Comparison of ENCODE assay signal across 22 cellular contexts in genomic region chr4:184660978-184661377, GRCh38. TPM values are rescaled to one million over a fixed set of nuclear protein-coding genes. Genes with fewer than 3 reads are reported as not detected.
A peak's percentile ranks its signal among the peaks of the same experiment; 100 is the strongest.
DNase-seq lines count a peak whose midpoint lies in the region; ATAC-seq, FAIRE-seq and TF ChIP-seq lines count a peak whose summit lies in the region.
"Had no signal": no experiment of that assay in that cellular context is flagged by ENCODE, and none has a peak within 500 bp of the region (broad histone marks: within the 10 kb centered on the region; RNA-seq: fewer than 3 reads in every experiment).

No MANE protein-coding gene starts in this region.

- H3K4me2 ChIP-seq in K562 (ENCODE audit: insufficient read depth, low read length) = no peak overlapping the region
- H3K4me2 ChIP-seq: A549, BLaER1 had no signal

- BruUV-seq in K562 (replicated peaks; lab: Mats Ljungman, UMichigan) = no TSS peak

- TF ChIP-seq CTCF in K562 (IDR thresholded peaks at IDR 0.05 in 2 of 3, conservative IDR thresholded peaks at IDR 0.05 in 1 of 3; ENCODE audit: insufficient read depth in 2 of 3, low read depth in 1 of 3, low read length in 3 of 3) (no peak), kidney (IDR thresholded peaks at IDR 0.05; ENCODE audit: borderline replicate concordance, extremely low read depth, insufficient read depth) (no peak)

- H3K36me3 ChIP-seq in K562 (ENCODE audit: control insufficient read depth, insufficient read depth, low read length) (peaks cover 8% of the 10 kb centered on the region; the same call in 1 of the 3 replicates), kidney (ENCODE audit: control insufficient read depth in 1 of 2, insufficient read depth in 2 of 2, low read length in 2 of 2) (peaks cover 2 to 4% of the 10 kb centered on the region in 2 donors)

- H3K4me3 ChIP-seq in K562 (no peak overlapping the region), kidney (ENCODE audit: low read length in 2 of 2) (no peak overlapping the region)
- H3K4me3 ChIP-seq: A549, BLaER1, GM12878 had no signal

- H3K9me3 ChIP-seq in K562 (replicated peaks; ENCODE audit: control insufficient read depth, insufficient read depth, low read depth, low read length) = no peaks in the 10 kb centered on the region
- H3K9me3 ChIP-seq in kidney (ENCODE audit: control insufficient read depth in 1 of 2, low read length in 2 of 2) = no peaks in the 10 kb centered on the region
- H3K9me3 ChIP-seq: A549, BE2C, BLaER1 had no signal

- POLR2A ChIA-PET in K562 (lab: Yijun Ruan, JAX) = interaction anchor here (1.1 to 1.5 kb wide), 2 partner anchors 11 to 73 kb away, joined by 3 to 4 read pairs; partner anchors contain the start of gene CENPU

- FAIRE-seq in A204.1 (lab: Jason Lieb, UNC) (peak; percentile 29), G401.6 (lab: Jason Lieb, UNC) (peak; percentile 28), K562 (lab: Jason Lieb, UNC) (no peak), kidney (lab: Jason Lieb, UNC) (peak; percentile 21)
- FAIRE-seq: A549, GM12878, GM12892, GM18507 had no signal

- H3K79me2 ChIP-seq in K562 (ENCODE audit: control insufficient read depth, insufficient read depth, low read length) = no peaks in the 10 kb centered on the region

- H3K27ac ChIP-seq in K562 (ENCODE audit: extremely low read depth, low read depth, low read length) (no peak overlapping the region), kidney (ENCODE audit: low read depth in 2 of 2, low read length in 2 of 2) (no peak overlapping the region)
- H3K27ac ChIP-seq: A549, BLaER1 had no signal

- CTCF ChIA-PET in K562 (lab: Yijun Ruan, JAX; ENCODE audit: low intra/inter-chr PET ratio) = no interaction called here

- ATAC-seq in K562 = no peak
- no peak for ATAC-seq in activated CD4-positive, CD25-positive, alpha-beta regulatory T cell treated with anti-CD3 and anti-CD28 coated beads, Interleukin-2, amount 50 U/mL, for 24 hours
- ATAC-seq: A549, GM12878 had no signal

- H3K9me1 ChIP-seq in K562 (ENCODE audit: control insufficient read depth, insufficient read depth, low read length) = no peaks in the 10 kb centered on the region

- H3K4me1 ChIP-seq in K562 (replicated peaks in 1 of 2; ENCODE audit: control insufficient read depth in 2 of 2, insufficient read depth in 2 of 2, low read length in 2 of 2) (no peaks in the 10 kb centered on the region; a peak in 1 of 5 replicates), kidney (ENCODE audit: control insufficient read depth in 1 of 2, insufficient read depth in 1 of 2, low read depth in 1 of 2, low read length in 2 of 2) (no peaks in the 10 kb centered on the region)
- H3K4me1 ChIP-seq: A549, BE2C had no signal

- TF ChIP-seq RAD21 in K562 (CRISPR knock-in tag; conservative IDR thresholded peaks at IDR 0.05 in 1 of 2, IDR thresholded peaks at IDR 0.05 in 1 of 2) = no peak

- H3K9ac ChIP-seq in K562 (ENCODE audit: insufficient read depth in 1 of 2, low read depth in 2 of 2, low read length in 2 of 2) (no peak overlapping the region), kidney (ENCODE audit: low read length in 2 of 2) (no peak overlapping the region)
- H3K9ac ChIP-seq: BLaER1 had no signal

- in situ Hi-C loops in K562 (cut with MboI) = no loop called here

- no peak for TF ChIP-seq EP300 in K562 (IDR thresholded peaks at IDR 0.05; ENCODE audit: low read length)

- DNase-seq in K562 (ENCODE audit: extremely low read depth in 1 of 4, low spot score in 3 of 4) = no peak
- no peak for DNase-seq in kidney
- DNase-seq in NCI-H345 treated with DMSO at 0.1 percent for 48 hours (lab: John Stamatoyannopoulos, UW; ENCODE audit: unreplicated experiment) = no peak
- DNase-seq in AG08396 (ENCODE audit: low spot score) = no peak
- DNase-seq: 8988T; BE2C; C1 segment of cervical spinal cord; CD4-positive, alpha-beta memory T cell; CD4-positive, CD25-positive, alpha-beta regulatory T cell; CD8-positive, alpha-beta memory T cell; COR-L47; DMS 273 treated with DMSO at 0.1 percent for 48 hours; DMS79 treated with DMSO at 0.1 percent for 48 hours; GDM1 had no signal

- H3K27me3 ChIP-seq in K562 (ENCODE audit: control insufficient read depth in 2 of 2, insufficient read depth in 2 of 2, low read length in 2 of 2) = no peaks in the 10 kb centered on the region
- H3K27me3 ChIP-seq: BE2C, BLaER1 had no signal

- no peaks in the 10 kb centered on the region for H4K20me1 ChIP-seq in K562 (replicated peaks; ENCODE audit: control insufficient read depth, insufficient read depth, low read length)
- H4K20me1 ChIP-seq: BLaER1 had no signal

- no peak overlapping the region for H2AFZ ChIP-seq in K562 (ENCODE audit: low read depth, low read length)

- intact Hi-C loops in K562 (cut with micrococcal nuclease) (no loop called here), kidney (cut with DNase I) (no loop called here)

- no peak for TF ChIP-seq POLR2A in K562 (conservative IDR thresholded peaks at IDR 0.05)

TF ChIP-seq in K562, 482 proteins besides CTCF, POLR2A, EP300 and RAD21:
- TF ChIP-seq ZNF143 (CRISPR knock-in tag; IDR thresholded peaks at IDR 0.05) (no peak), ZNF184 (CRISPR knock-in tag; IDR thresholded peaks at IDR 0.05) (no peak), CEBPG (CRISPR knock-in tag; IDR thresholded peaks at IDR 0.05) (no peak), CEBPG (tag; conservative IDR thresholded peaks at IDR 0.05 in 1 of 2, IDR thresholded peaks at IDR 0.05 in 1 of 2) (peak in 1 of 2 experiments; percentile 52; a peak in 2 of 4 replicates), ZNF696 (CRISPR knock-in tag; conservative IDR thresholded peaks at IDR 0.05) (no peak), TFE3 (CRISPR knock-in tag; IDR thresholded peaks at IDR 0.05) (no peak), ZNF316 (IDR thresholded peaks at IDR 0.05) (no peak), CEBPB (tag; IDR thresholded peaks at IDR 0.05) (peak; percentile 55; the same call in 1 of the 2 replicates), PHF21A (IDR thresholded peaks at IDR 0.05; ENCODE audit: borderline replicate concordance, low read depth) (no peak), POLR2AphosphoS5 (IDR thresholded peaks at IDR 0.05; ENCODE audit: control insufficient read depth, insufficient read depth, low read depth, low read length) (no peak)
TF ChIP-seq in K562: peak in this region for 2.

RNA-seq across cellular contexts. Expression of gene PRIMPOL, which starts 11.4 kb away (rescaled TPM):
- total RNA-seq in K562 (2011; cell fraction: chromatin; rRNA removed; ENCODE audit: low replicate concordance) = 17.5 and 57.3 TPM in 2 replicates
- total RNA-seq in K562 (2011; cell fraction: nucleolus; rRNA removed) = 7.0 and 11.7 TPM in 2 replicates
- 14.9 and 18.1 TPM in 2 replicates for total RNA-seq in K562 (2011; cell fraction: nucleoplasm; rRNA removed)
- 11.3 and 16.8 TPM in 2 replicates for total RNA-seq in K562 (2014; rRNA removed)
- total RNA-seq in K562 (2014; rRNA removed; fragmentation: Illumina TruSeq; extraction: Trizol) = 22.5 and 25.4 TPM in 2 replicates
- 19.5 and 23.3 TPM in 2 replicates for total RNA-seq in K562 (2015; rRNA removed; fragmentation: Illumina TruSeq; extraction: Trizol)
- 14.3 and 14.9 TPM in 2 replicates for total RNA-seq in K562 (2021)
- polyA plus RNA-seq in K562 (2011; rRNA removed) = 30.0 and 32.0 TPM in 2 replicates
- 3.4 and 10.0 TPM in 2 replicates for polyA plus RNA-seq in K562 (2011; cell fraction: cytosol; rRNA removed)
- 8.5 and 20.0 TPM in 2 replicates for polyA plus RNA-seq in K562 (2011; cell fraction: nucleus; rRNA removed)
- 18.2 and 22.5 TPM in 2 replicates for polyA plus RNA-seq in K562 (2012)
- polyA plus RNA-seq in K562 (2014; fragmentation: Illumina TruSeq; extraction: Trizol) = 16.1 and 17.9 TPM in 2 replicates
- polyA plus RNA-seq in K562 (2014; fragmentation: Nextera tagmentation; extraction: Ambion mirVana) = 10 to 100 TPM; 11.0 to 14.2 TPM
- 14.7 and 19.2 TPM in 2 replicates for polyA plus RNA-seq in K562 (2014; rRNA removed)
- 11.3 and 11.9 TPM in 2 replicates for polyA minus RNA-seq in K562 (2011; rRNA and poly(A)+ RNA removed)
- 4.1 and 4.6 TPM in 2 replicates for polyA minus RNA-seq in K562 (2011; cell fraction: cytosol; rRNA and poly(A)+ RNA removed)
- 4.6 and 9.6 TPM in 2 replicates for polyA minus RNA-seq in K562 (2011; cell fraction: nucleus; rRNA and poly(A)+ RNA removed)
- 13.1 TPM for total RNA-seq in kidney
- 10.9 TPM for polyA plus RNA-seq in kidney (ENCODE audit: insufficient read depth, low read depth, low replicate concordance)

RNA-seq across cellular contexts. Expression of gene CASP3, which starts 11.7 kb away (rescaled TPM):
- 3.0 and 10.7 TPM in 2 replicates for total RNA-seq in K562 (2011; cell fraction: chromatin; rRNA removed; ENCODE audit: low replicate concordance)
- 3.0 and 3.9 TPM in 2 replicates for total RNA-seq in K562 (2011; cell fraction: nucleolus; rRNA removed)
- total RNA-seq in K562 (2011; cell fraction: nucleoplasm; rRNA removed) = 5.9 and 10.9 TPM in 2 replicates
- total RNA-seq in K562 (2014; rRNA removed) (22.0 and 24.9 TPM in 2 replicates), K562 (2014; rRNA removed; fragmentation: Illumina TruSeq; extraction: Trizol) (38.3 and 41.2 TPM in 2 replicates), K562 (2015; rRNA removed; fragmentation: Illumina TruSeq; extraction: Trizol) (37.9 and 40.1 TPM in 2 replicates), K562 (2021) (26.4 and 28.7 TPM in 2 replicates), kidney (22.4 TPM)
- polyA plus RNA-seq in K562 (2011; rRNA removed) (32.8 and 38.6 TPM in 2 replicates), K562 (2014; fragmentation: Illumina TruSeq; extraction: Trizol) (31.4 and 31.8 TPM in 2 replicates), K562 (2014; fragmentation: Nextera tagmentation; extraction: Ambion mirVana) (10 to 100 TPM; 17.6 to 39.3 TPM), K562 (2014; rRNA removed) (29.9 and 30.3 TPM in 2 replicates), kidney (ENCODE audit: insufficient read depth, low read depth, low replicate concordance) (7.3 TPM)
- 6.6 and 15.4 TPM in 2 replicates for polyA plus RNA-seq in K562 (2011; cell fraction: cytosol; rRNA removed)
- 7.5 and 12.3 TPM in 2 replicates for polyA plus RNA-seq in K562 (2011; cell fraction: nucleus; rRNA removed)
- polyA plus RNA-seq in K562 (2012) = 25.0 and 26.4 TPM in 2 replicates
- polyA minus RNA-seq in K562 (2011; rRNA and poly(A)+ RNA removed) = 21.6 and 22.6 TPM in 2 replicates
- polyA minus RNA-seq in K562 (2011; cell fraction: cytosol; rRNA and poly(A)+ RNA removed) = 8.4 and 10.9 TPM in 2 replicates
- 2.6 and 6.4 TPM in 2 replicates for polyA minus RNA-seq in K562 (2011; cell fraction: nucleus; rRNA and poly(A)+ RNA removed)
